Comparison of ENCODE assay signal across 8 cellular contexts in genomic region chr4:38867478-38868054, GRCh38. TPM values are rescaled to one million over a fixed set of nuclear protein-coding genes. Genes with fewer than 3 reads are reported as not detected.
DNase-seq lines count a peak whose midpoint lies in the region; ATAC-seq and TF ChIP-seq lines count a peak whose summit lies in the region.

TSS of gene FAM114A1 (plus strand) at chr4:38867806. CDS start at chr4:38878079, 10,273 bp downstream.

- TF ChIP-seq POLR2A in heart left ventricle (IDR thresholded peaks at IDR 0.05) = no peak

- WGBS in heart left ventricle, 4 donors = 0 to 1% (median 1%) methylated on average over 18 to 66 of the region's 66 CpGs

- BruUV-seq in OCI-LY7 (replicated peaks; lab: Mats Ljungman, UMichigan) = no TSS peak

- H4K20me1 ChIP-seq in OCI-LY7 (ENCODE audit: insufficient read depth, low read length) = no peaks in the 10 kb centered on the region
- peaks cover 26% of the 10 kb centered on the region for H4K20me1 ChIP-seq in osteoblast (ENCODE audit: insufficient read depth, low read length)

- H3K36me3 ChIP-seq in OCI-LY7 (ENCODE audit: insufficient read depth, low read length) (no peaks in the 10 kb centered on the region), heart left ventricle (peaks cover 0 to 19% (median 8%) of the 10 kb centered on the region in 9 donors), osteoblast (ENCODE audit: insufficient read depth, low read length) (peaks cover 30% of the 10 kb centered on the region)

- DNase-seq in CD1c-positive myeloid dendritic cell (ENCODE audit: extremely low spot score) = peak; percentile 83
- DNase-seq in OCI-LY7 (ENCODE audit: low spot score) = no peak
- peak in 53 of 56 donors; percentile 4 to 87 (median 51) for DNase-seq in amygdala (lab: John Stamatoyannopoulos, UW)
- DNase-seq in heart left ventricle = peak; percentile 87 to 92 (median 88)
- DNase-seq in osteoblast (ENCODE audit: insufficient read length, low spot score, missing footprints) = peak; percentile 98
- no peak for DNase-seq in AML-193 (lab: John Stamatoyannopoulos, UW)

- H3K79me2 ChIP-seq in OCI-LY7 (ENCODE audit: insufficient read depth, low read depth, low read length) = no peaks in the 10 kb centered on the region
- H3K79me2 ChIP-seq in osteoblast (ENCODE audit: insufficient read depth, low read length) = peaks cover 51% of the 10 kb centered on the region

- ATAC-seq in GM18868 (IDR thresholded peaks at IDR 0.05; ENCODE audit: unreplicated experiment) (peak; percentile 91), HG03097 (IDR thresholded peaks at IDR 0.05; ENCODE audit: low FRiP score, unreplicated experiment) (peak; percentile 56), heart left ventricle (peak; percentile 84 to 98 (median 95))

- POLR2A ChIA-PET in OCI-LY7 (lab: Charles Lee) = interaction anchor here (0.6 to 1.0 kb wide), 2 partner anchors 103 to 836 kb away, joined by 3 read pairs; no protein-coding TSS in a partner anchor

- TF ChIP-seq CTCF in OCI-LY7 (conservative IDR thresholded peaks at IDR 0.05; ENCODE audit: low read length) (no peak), heart left ventricle (IDR thresholded peaks at IDR 0.05) (peak in 2 of 12 donors; percentile 8 to 13), osteoblast (IDR thresholded peaks at IDR 0.05; ENCODE audit: extremely low read depth, low read depth, low read length) (no peak)

- H3K4me3 ChIP-seq in OCI-LY7 (ENCODE audit: low read depth, low read length, poor library complexity, severe bottlenecking) (no peak within 1 kb of the TSS), heart left ventricle (peak within 1 kb of the TSS; percentile 67 to 93 (median 88)), osteoblast (ENCODE audit: insufficient read depth, low read length) (peak within 1 kb of the TSS; percentile 87)

- no peaks in the 10 kb centered on the region for H3K27me3 ChIP-seq in heart left ventricle
- H3K27me3 ChIP-seq in osteoblast (ENCODE audit: insufficient read depth, low read length) = no peaks in the 10 kb centered on the region

- intact Hi-C loops in OCI-LY7 (cut with micrococcal nuclease; ENCODE audit: unreplicated experiment) = no loop called here
- intact Hi-C loops in heart left ventricle (cut with DNase I) = loop anchor here in 3 of 10 donors (10.0 kb wide), 3 partner anchors 113 to 803 kb away; no protein-coding TSS in a partner anchor

- no peak within 1 kb of the TSS for H2AFZ ChIP-seq in OCI-LY7 (ENCODE audit: low read length)
- peak within 1 kb of the TSS; percentile 97 for H2AFZ ChIP-seq in osteoblast (ENCODE audit: low read length)

- H3K4me1 ChIP-seq in OCI-LY7 (ENCODE audit: insufficient read depth, low read length, poor library complexity, severe bottlenecking) = no peaks in the 10 kb centered on the region
- H3K4me1 ChIP-seq in heart left ventricle = peaks cover 0 to 48% (median 16%) of the 10 kb centered on the region in 12 donors
- peaks cover 43% of the 10 kb centered on the region for H3K4me1 ChIP-seq in osteoblast (ENCODE audit: insufficient read depth, low read length)

- H3K4me2 ChIP-seq in OCI-LY7 (ENCODE audit: low read length) (peak within 1 kb of the TSS; percentile 34; the same call in 1 of the 2 replicates), osteoblast (ENCODE audit: insufficient read depth, low read length) (peak within 1 kb of the TSS; percentile 93)

- H3K9me3 ChIP-seq in OCI-LY7 (ENCODE audit: low read length) (no peaks in the 10 kb centered on the region), heart left ventricle (no peaks in the 10 kb centered on the region), osteoblast (ENCODE audit: low read depth, low read length) (no peaks in the 10 kb centered on the region)

- H3K27ac ChIP-seq in OCI-LY7 (ENCODE audit: low read depth, low read length, poor library complexity, severe bottlenecking) = no peak within 1 kb of the TSS
- peak within 1 kb of the TSS; percentile 75 to 96 (median 89) for H3K27ac ChIP-seq in heart left ventricle
- peak within 1 kb of the TSS; percentile 90 for H3K27ac ChIP-seq in osteoblast (ENCODE audit: low read depth, low read length)

- CTCF ChIA-PET in OCI-LY7 (lab: Charles Lee; ENCODE audit: unreplicated experiment) = no interaction called here

- no peaks in the 10 kb centered on the region for H3K9me2 ChIP-seq in OCI-LY7 (ENCODE audit: insufficient read depth, low read length)

RNA-seq across cellular contexts. Expression of gene FAM114A1, which starts in this region (rescaled TPM):
- total RNA-seq in OCI-LY7 (2014; rRNA removed; shearing (Covaris generic)) = not detected in 2 replicates
- total RNA-seq in OCI-LY7 (2022) (not detected in 2 replicates), heart left ventricle (10 to 100 TPM; 11.4 to 41.5 (median 24.2) TPM), osteoblast (352 and 392 TPM in 2 replicates)
- polyA plus RNA-seq in heart left ventricle = 10 to 100 TPM in 1 of 2 donors, 1 to 10 TPM in 1; 6.0 to 23.2 TPM

Comparison
In these comparisons a context has a peak if more than half of its experiments do, and no peak if none do; other contexts are left out.
1. RNA of gene FAM114A1 (total RNA-seq): 352 to 392 TPM in osteoblast and 11.4 to 41.5 TPM in heart left ventricle; not detected in OCI-LY7; every median in the first group is over 10 times any median in the second.
2. DNase-seq: peak in CD1c-positive myeloid dendritic cell (single experiment), amygdala (53 of 56), heart left ventricle (5 of 5) and osteoblast (single experiment); none in OCI-LY7 (single experiment) and AML-193 (0 of 2).
3. Peak in every context shown above with its lines, with median percentiles within 50 percentile points of each other: ATAC-seq.